7 cellular contexts compared by ENCODE assay signal in genomic region chr21:14418920-14419319, GRCh38.
"Had no signal": no experiment of that assay in that cellular context is flagged by ENCODE, and none has a peak within 500 bp of the region (broad histone marks: within the 10 kb centered on the region; RNA-seq: fewer than 3 reads in every experiment).

No MANE protein-coding gene starts in this region.

- H3K9ac ChIP-seq: KMS-11 had no signal

- ATAC-seq: HepG2 had no signal

- FAIRE-seq: HepG2, HTR-8/SVneo had no signal

- H3K4me2 ChIP-seq: KMS-11 had no signal

- H3K27ac ChIP-seq: HL-60 had no signal

- DNase-seq: IMR-90, KBM-7, KG1 had no signal
